Comparison of ENCODE assay signal across 8 cellular contexts in the genomic region with DNA sequence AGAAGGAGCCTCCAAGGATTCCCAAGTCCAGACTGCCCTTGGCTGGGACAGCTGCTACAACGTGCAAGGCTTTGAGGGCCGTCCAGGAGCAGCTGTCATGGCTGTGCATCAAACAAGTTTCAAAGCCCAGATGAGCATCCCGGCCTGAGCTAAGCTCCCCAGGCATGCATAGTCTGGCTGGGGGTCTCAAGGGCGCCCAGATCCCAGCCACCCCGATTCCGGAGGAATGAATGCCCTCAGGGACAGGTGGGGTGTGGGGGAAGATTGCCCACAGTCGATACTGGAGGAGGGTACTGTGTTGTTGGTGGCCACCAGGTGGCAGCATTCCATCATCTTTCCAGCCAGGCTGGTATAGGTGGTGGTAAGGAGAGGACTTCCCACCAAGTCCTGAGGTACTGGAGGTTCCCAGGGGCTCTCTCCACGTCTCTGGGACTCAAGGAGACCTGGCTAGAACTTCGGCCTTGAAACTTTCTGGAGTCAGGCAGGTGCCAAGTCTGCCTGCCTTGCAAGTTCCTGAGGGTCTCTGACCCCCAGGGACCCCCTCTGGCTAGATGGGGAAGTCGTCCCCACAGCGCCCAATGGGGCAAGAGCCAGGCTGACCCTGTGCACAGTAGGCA. TPM values are rescaled to one million over a fixed set of nuclear protein-coding genes. Genes with fewer than 3 reads are reported as not detected.
DNase-seq lines count a peak whose midpoint lies in the region; ATAC-seq, FAIRE-seq and TF ChIP-seq lines count a peak whose summit lies in the region.

No MANE protein-coding gene starts in this region.

- 26 to 31% (median 30%) methylated on average over 11 of the region's 11 CpGs for WGBS in small intestine, 3 donors

- no peak for FAIRE-seq in small intestine (lab: Jason Lieb, UNC)

- DNase-seq in BE2C (peak; percentile 74), M059J (ENCODE audit: low read depth) (peak; percentile 66), T-helper 1 cell (peak; percentile 29 to 64 (median 57)), anterior cingulate cortex (lab: John Stamatoyannopoulos, UW) (peak in 52 of 58 donors; percentile 7 to 84 (median 52)), hippocampal formation (lab: John Stamatoyannopoulos, UW) (peak; percentile 26 to 64), small intestine (peak; percentile 78)

- H3K4me3 ChIP-seq in BE2C (ENCODE audit: low read depth, low read length): no peak overlapping the region
- H3K4me3 ChIP-seq in small intestine (ENCODE audit: low read depth in 1 of 2, low read length in 2 of 2): no peak overlapping the region

- peak; percentile 74 for TF ChIP-seq CTCF in BE2C (IDR thresholded peaks at IDR 0.05; ENCODE audit: low read depth, low read length)

- H3K27me3 ChIP-seq in BE2C: no peaks in the 10 kb centered on the region
- no peaks in the 10 kb centered on the region for H3K27me3 ChIP-seq in small intestine (ENCODE audit: control insufficient read depth in 2 of 2, insufficient read depth in 2 of 2, low read length in 2 of 2)

- H3K4me1 ChIP-seq in BE2C: peaks cover 28% of the 10 kb centered on the region
- H3K4me1 ChIP-seq in small intestine (ENCODE audit: control insufficient read depth in 2 of 2, insufficient read depth in 1 of 2, low read depth in 1 of 2, low read length in 1 of 2): peaks cover 2 to 7% of the 10 kb centered on the region in 2 donors

- H3K36me3 ChIP-seq in BE2C (peaks cover 8% of the 10 kb centered on the region), small intestine (ENCODE audit: control insufficient read depth in 2 of 2, insufficient read depth in 2 of 2, low read length in 2 of 2) (peaks cover 9 to 23% of the 10 kb centered on the region in 2 donors)

- H3K27ac ChIP-seq in small intestine (ENCODE audit: low read depth in 1 of 2, low read length in 1 of 2): no peak overlapping the region

- ATAC-seq in GM19023 (IDR thresholded peaks at IDR 0.05; ENCODE audit: unreplicated experiment) (peak; percentile 62), GM18867 (IDR thresholded peaks at IDR 0.05; ENCODE audit: unreplicated experiment) (no peak)

- no peaks in the 10 kb centered on the region for H3K9me3 ChIP-seq in BE2C
- H3K9me3 ChIP-seq in small intestine (ENCODE audit: control insufficient read depth, low read depth): no peaks in the 10 kb centered on the region

RNA-seq across cellular contexts. Expression of a gene that starts 32.8 kb away (rescaled TPM):
- polyA plus RNA-seq in BE2C (2012; ENCODE audit: insufficient read depth, insufficient read length, low read depth): 79.7 TPM
- 18.0 and 37.1 TPM in 2 replicates for total RNA-seq in M059J (2014; rRNA removed; shearing (Covaris generic))
- 10 to 100 TPM; 57.1 to 85.7 (median 83.0) TPM for polyA plus RNA-seq in small intestine

RNA-seq across cellular contexts. Expression of a gene that starts 33.6 kb away (rescaled TPM):
- 43.3 TPM for polyA plus RNA-seq in BE2C (2012; ENCODE audit: insufficient read depth, insufficient read length, low read depth)
- total RNA-seq in M059J (2014; rRNA removed; shearing (Covaris generic)): 3.7 and 6.6 TPM in 2 replicates
- 10 to 100 TPM in 1 of 3 donors, 1 to 10 TPM in 2; 3.0 to 35.7 (median 3.6) TPM for polyA plus RNA-seq in small intestine
